ENCODE assay signal across 1 cellular context in the genomic region with DNA sequence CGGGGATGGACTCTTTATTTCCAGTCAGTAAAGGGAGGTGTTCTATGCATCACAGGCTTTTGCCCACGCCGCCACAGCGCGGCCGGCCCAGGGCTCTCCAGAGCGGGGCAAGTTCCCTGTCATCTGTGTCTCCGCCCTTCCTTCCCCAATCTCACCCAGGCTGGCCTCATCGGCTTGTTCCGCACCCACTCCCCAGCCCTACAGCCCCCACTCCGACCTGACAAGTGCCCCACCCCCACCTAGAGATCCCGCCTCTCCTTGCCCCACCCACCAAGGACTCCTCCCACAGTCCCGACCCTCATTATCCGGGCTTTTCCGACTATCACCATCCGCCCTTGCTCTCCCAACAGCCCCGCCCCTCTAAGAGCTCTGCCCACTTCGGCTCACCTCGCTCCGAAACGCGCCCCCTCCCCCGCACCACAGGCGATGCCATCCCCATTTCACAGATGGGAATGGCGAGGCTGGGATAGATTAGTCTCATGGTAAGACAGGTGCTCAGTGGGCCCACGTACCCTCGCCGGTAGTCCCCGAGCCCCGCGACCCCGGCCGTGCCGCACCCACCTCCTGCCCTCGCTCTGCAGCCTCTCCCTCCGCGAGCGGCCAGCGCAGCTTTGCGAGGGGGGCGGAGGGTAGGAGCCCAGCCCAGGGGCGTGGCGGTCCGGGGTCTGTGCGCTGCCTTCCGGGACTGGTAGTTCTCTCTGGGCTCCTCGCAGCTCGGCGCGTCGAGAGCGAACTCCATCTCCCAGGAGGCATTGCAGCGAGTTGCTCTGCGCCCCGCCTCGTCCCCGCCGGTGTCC.
TF ChIP-seq lines count a peak whose summit lies in the region.

A gene with protein sequence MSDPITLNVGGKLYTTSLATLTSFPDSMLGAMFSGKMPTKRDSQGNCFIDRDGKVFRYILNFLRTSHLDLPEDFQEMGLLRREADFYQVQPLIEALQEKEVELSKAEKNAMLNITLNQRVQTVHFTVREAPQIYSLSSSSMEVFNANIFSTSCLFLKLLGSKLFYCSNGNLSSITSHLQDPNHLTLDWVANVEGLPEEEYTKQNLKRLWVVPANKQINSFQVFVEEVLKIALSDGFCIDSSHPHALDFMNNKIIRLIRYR (minus strand): TSS at position 615 of the 797 bp plus-strand sequence. CDS start 14,072 bp downstream, outside the sequence.

TF ChIP-seq in K562, 482 proteins besides CTCF, POLR2A, EP300 and RAD21 (continued from another document and continues in another):
- TF ChIP-seq ZNF76 (CRISPR knock-in tag; IDR thresholded peaks at IDR 0.05; ENCODE audit: borderline replicate concordance) (no peak), ZNF146 (CRISPR knock-in tag; IDR thresholded peaks at IDR 0.05; ENCODE audit: unreplicated experiment) (no peak), ZNF212 (CRISPR knock-in tag; IDR thresholded peaks at IDR 0.05) (no peak), ZZZ3 (IDR thresholded peaks at IDR 0.05) (no peak), ARHGAP35 (IDR thresholded peaks at IDR 0.05; ENCODE audit: partially characterized antibody) (no peak), NFRKB (IDR thresholded peaks at IDR 0.05; ENCODE audit: low read depth) (no peak), ZNF24 (IDR thresholded peaks at IDR 0.05) (0 out of 2 replicates have a peak, but pooled peaks have one; percentile 14), POU5F1 (IDR thresholded peaks at IDR 0.05; ENCODE audit: borderline replicate concordance, low read depth, low read length, partially characterized antibody) (peak; percentile 6), NCOR1 (IDR thresholded peaks at IDR 0.05) (no peak), SRF (CRISPR knock-in tag; IDR thresholded peaks at IDR 0.05) (peak in 1 of 2 experiments; percentile 79; a peak in 1 of 4 replicates), RCOR1 (IDR thresholded peaks at IDR 0.05; ENCODE audit: borderline replicate concordance in 1 of 2, low read depth in 2 of 2, low read length in 2 of 2) (peak; percentile 87 to 97), CBFA2T2 (conservative IDR thresholded peaks at IDR 0.05) (no peak), MCM7 (IDR thresholded peaks at IDR 0.05) (no peak), KHSRP (IDR thresholded peaks at IDR 0.05) (no peak), SMC3 (conservative IDR thresholded peaks at IDR 0.05; ENCODE audit: insufficient read depth, low read depth, low read length) (no peak), CBFB (CRISPR knock-in tag; IDR thresholded peaks at IDR 0.05) (no peak), JUNB (CRISPR knock-in tag; conservative IDR thresholded peaks at IDR 0.05) (no peak), MED1 (CRISPR knock-in tag; IDR thresholded peaks at IDR 0.05; ENCODE audit: borderline replicate concordance) (no peak), SNRNP70 (optimal IDR thresholded peaks at IDR 0.05; ENCODE audit: low read depth, low read length) (no peak), SPI1 (IDR thresholded peaks at IDR 0.05; ENCODE audit: borderline replicate concordance, low read depth, low read length) (no peak), ZNF696 (CRISPR knock-in tag; conservative IDR thresholded peaks at IDR 0.05) (no peak), TEAD4 (IDR thresholded peaks at IDR 0.05; ENCODE audit: low read length) (no peak; the same call in 1 of the 2 replicates), TEAD4 (CRISPR knock-in tag; IDR thresholded peaks at IDR 0.05; ENCODE audit: borderline replicate concordance) (no peak), SMAD3 (CRISPR knock-in tag; conservative IDR thresholded peaks at IDR 0.05) (no peak), ZNF655 (CRISPR knock-in tag; IDR thresholded peaks at IDR 0.05) (no peak), LCOR (CRISPR knock-in tag; IDR thresholded peaks at IDR 0.05) (peak; percentile 81), BRCA1 (IDR thresholded peaks at IDR 0.05) (no peak), BRCA1 (CRISPR knock-in tag; IDR thresholded peaks at IDR 0.05) (no peak), NFXL1 (CRISPR knock-in tag; IDR thresholded peaks at IDR 0.05) (no peak), SIN3B (IDR thresholded peaks at IDR 0.05; ENCODE audit: low read depth) (no peak), PPARD (CRISPR knock-in tag; IDR thresholded peaks at IDR 0.05) (no peak), ATF1 (CRISPR knock-in tag; IDR thresholded peaks at IDR 0.05) (no peak), ATF1 (tag; IDR thresholded peaks at IDR 0.05) (peak; percentile 85), JUND (IDR thresholded peaks at IDR 0.05; ENCODE audit: borderline replicate concordance, low read depth, low read length) (no peak; the same call in 1 of the 2 replicates), JUND (tag; IDR thresholded peaks at IDR 0.05; ENCODE audit: borderline replicate concordance, low read depth, low read length) (no peak; the same call in 2 of the 3 replicates), RFX5 (IDR thresholded peaks at IDR 0.05; ENCODE audit: low read depth, low read length) (no peak), ZNF507 (tag; conservative IDR thresholded peaks at IDR 0.05) (no peak), NR2F6 (CRISPR knock-in tag; IDR thresholded peaks at IDR 0.05) (no peak), HDAC1 (IDR thresholded peaks at IDR 0.05) (peak; percentile 93 to 96; a peak in 3 of 4 replicates), ELF2 (CRISPR knock-in tag; IDR thresholded peaks at IDR 0.05) (no peak), FOXJ2 (tag; IDR thresholded peaks at IDR 0.05) (peak; percentile 69; the same call in 1 of the 2 replicates), ZNF121 (CRISPR knock-in tag; conservative IDR thresholded peaks at IDR 0.05) (no peak)
- TF ChIP-seq, protein P1, sequence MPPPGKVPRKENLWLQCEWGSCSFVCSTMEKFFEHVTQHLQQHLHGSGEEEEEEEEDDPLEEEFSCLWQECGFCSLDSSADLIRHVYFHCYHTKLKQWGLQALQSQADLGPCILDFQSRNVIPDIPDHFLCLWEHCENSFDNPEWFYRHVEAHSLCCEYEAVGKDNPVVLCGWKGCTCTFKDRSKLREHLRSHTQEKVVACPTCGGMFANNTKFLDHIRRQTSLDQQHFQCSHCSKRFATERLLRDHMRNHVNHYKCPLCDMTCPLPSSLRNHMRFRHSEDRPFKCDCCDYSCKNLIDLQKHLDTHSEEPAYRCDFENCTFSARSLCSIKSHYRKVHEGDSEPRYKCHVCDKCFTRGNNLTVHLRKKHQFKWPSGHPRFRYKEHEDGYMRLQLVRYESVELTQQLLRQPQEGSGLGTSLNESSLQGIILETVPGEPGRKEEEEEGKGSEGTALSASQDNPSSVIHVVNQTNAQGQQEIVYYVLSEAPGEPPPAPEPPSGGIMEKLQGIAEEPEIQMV (tag; conservative IDR thresholded peaks at IDR 0.05; ENCODE audit: low read depth) = no peak
- TF ChIP-seq, protein P2, sequence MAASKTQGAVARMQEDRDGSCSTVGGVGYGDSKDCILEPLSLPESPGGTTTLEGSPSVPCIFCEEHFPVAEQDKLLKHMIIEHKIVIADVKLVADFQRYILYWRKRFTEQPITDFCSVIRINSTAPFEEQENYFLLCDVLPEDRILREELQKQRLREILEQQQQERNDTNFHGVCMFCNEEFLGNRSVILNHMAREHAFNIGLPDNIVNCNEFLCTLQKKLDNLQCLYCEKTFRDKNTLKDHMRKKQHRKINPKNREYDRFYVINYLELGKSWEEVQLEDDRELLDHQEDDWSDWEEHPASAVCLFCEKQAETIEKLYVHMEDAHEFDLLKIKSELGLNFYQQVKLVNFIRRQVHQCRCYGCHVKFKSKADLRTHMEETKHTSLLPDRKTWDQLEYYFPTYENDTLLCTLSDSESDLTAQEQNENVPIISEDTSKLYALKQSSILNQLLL (CRISPR knock-in tag; IDR thresholded peaks at IDR 0.05; ENCODE audit: borderline replicate concordance) = no peak
- TF ChIP-seq, protein P3, sequence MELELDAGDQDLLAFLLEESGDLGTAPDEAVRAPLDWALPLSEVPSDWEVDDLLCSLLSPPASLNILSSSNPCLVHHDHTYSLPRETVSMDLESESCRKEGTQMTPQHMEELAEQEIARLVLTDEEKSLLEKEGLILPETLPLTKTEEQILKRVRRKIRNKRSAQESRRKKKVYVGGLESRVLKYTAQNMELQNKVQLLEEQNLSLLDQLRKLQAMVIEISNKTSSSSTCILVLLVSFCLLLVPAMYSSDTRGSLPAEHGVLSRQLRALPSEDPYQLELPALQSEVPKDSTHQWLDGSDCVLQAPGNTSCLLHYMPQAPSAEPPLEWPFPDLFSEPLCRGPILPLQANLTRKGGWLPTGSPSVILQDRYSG (tag; conservative IDR thresholded peaks at IDR 0.05; ENCODE audit: low read depth) = no peak
- TF ChIP-seq, protein P4, sequence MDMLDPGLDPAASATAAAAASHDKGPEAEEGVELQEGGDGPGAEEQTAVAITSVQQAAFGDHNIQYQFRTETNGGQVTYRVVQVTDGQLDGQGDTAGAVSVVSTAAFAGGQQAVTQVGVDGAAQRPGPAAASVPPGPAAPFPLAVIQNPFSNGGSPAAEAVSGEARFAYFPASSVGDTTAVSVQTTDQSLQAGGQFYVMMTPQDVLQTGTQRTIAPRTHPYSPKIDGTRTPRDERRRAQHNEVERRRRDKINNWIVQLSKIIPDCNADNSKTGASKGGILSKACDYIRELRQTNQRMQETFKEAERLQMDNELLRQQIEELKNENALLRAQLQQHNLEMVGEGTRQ (CRISPR knock-in tag; IDR thresholded peaks at IDR 0.05) = no peak
- TF ChIP-seq, protein P5, sequence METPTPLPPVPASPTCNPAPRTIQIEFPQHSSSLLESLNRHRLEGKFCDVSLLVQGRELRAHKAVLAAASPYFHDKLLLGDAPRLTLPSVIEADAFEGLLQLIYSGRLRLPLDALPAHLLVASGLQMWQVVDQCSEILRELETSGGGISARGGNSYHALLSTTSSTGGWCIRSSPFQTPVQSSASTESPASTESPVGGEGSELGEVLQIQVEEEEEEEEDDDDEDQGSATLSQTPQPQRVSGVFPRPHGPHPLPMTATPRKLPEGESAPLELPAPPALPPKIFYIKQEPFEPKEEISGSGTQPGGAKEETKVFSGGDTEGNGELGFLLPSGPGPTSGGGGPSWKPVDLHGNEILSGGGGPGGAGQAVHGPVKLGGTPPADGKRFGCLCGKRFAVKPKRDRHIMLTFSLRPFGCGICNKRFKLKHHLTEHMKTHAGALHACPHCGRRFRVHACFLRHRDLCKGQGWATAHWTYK (CRISPR knock-in tag; IDR thresholded peaks at IDR 0.05) = peak; percentile 71
- TF ChIP-seq, protein P6, sequence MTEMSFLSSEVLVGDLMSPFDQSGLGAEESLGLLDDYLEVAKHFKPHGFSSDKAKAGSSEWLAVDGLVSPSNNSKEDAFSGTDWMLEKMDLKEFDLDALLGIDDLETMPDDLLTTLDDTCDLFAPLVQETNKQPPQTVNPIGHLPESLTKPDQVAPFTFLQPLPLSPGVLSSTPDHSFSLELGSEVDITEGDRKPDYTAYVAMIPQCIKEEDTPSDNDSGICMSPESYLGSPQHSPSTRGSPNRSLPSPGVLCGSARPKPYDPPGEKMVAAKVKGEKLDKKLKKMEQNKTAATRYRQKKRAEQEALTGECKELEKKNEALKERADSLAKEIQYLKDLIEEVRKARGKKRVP (CRISPR knock-in tag; IDR thresholded peaks at IDR 0.05) = no peak
- TF ChIP-seq, protein P7, sequence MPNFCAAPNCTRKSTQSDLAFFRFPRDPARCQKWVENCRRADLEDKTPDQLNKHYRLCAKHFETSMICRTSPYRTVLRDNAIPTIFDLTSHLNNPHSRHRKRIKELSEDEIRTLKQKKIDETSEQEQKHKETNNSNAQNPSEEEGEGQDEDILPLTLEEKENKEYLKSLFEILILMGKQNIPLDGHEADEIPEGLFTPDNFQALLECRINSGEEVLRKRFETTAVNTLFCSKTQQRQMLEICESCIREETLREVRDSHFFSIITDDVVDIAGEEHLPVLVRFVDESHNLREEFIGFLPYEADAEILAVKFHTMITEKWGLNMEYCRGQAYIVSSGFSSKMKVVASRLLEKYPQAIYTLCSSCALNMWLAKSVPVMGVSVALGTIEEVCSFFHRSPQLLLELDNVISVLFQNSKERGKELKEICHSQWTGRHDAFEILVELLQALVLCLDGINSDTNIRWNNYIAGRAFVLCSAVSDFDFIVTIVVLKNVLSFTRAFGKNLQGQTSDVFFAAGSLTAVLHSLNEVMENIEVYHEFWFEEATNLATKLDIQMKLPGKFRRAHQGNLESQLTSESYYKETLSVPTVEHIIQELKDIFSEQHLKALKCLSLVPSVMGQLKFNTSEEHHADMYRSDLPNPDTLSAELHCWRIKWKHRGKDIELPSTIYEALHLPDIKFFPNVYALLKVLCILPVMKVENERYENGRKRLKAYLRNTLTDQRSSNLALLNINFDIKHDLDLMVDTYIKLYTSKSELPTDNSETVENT (CRISPR knock-in tag; IDR thresholded peaks at IDR 0.05) = 0 out of 2 replicates have a peak, but pooled peaks have one; percentile 42
- TF ChIP-seq, protein P8, sequence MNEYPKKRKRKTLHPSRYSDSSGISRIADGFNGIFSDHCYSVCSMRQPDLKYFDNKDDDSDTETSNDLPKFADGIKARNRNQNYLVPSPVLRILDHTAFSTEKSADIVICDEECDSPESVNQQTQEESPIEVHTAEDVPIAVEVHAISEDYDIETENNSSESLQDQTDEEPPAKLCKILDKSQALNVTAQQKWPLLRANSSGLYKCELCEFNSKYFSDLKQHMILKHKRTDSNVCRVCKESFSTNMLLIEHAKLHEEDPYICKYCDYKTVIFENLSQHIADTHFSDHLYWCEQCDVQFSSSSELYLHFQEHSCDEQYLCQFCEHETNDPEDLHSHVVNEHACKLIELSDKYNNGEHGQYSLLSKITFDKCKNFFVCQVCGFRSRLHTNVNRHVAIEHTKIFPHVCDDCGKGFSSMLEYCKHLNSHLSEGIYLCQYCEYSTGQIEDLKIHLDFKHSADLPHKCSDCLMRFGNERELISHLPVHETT (CRISPR knock-in tag; conservative IDR thresholded peaks at IDR 0.05 in 1 of 2, IDR thresholded peaks at IDR 0.05 in 1 of 2) = peak in 1 of 2 experiments; percentile 54; a peak in 1 of 4 replicates
- TF ChIP-seq, protein P9, sequence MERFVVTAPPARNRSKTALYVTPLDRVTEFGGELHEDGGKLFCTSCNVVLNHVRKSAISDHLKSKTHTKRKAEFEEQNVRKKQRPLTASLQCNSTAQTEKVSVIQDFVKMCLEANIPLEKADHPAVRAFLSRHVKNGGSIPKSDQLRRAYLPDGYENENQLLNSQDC (CRISPR knock-in tag; IDR thresholded peaks at IDR 0.05) = no peak
- TF ChIP-seq, protein P10, sequence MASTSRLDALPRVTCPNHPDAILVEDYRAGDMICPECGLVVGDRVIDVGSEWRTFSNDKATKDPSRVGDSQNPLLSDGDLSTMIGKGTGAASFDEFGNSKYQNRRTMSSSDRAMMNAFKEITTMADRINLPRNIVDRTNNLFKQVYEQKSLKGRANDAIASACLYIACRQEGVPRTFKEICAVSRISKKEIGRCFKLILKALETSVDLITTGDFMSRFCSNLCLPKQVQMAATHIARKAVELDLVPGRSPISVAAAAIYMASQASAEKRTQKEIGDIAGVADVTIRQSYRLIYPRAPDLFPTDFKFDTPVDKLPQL (IDR thresholded peaks at IDR 0.05; ENCODE audit: extremely low read depth, insufficient read length) = no peak
